Comparison of ENCODE assay signal across 8 cellular contexts in the genomic region with DNA sequence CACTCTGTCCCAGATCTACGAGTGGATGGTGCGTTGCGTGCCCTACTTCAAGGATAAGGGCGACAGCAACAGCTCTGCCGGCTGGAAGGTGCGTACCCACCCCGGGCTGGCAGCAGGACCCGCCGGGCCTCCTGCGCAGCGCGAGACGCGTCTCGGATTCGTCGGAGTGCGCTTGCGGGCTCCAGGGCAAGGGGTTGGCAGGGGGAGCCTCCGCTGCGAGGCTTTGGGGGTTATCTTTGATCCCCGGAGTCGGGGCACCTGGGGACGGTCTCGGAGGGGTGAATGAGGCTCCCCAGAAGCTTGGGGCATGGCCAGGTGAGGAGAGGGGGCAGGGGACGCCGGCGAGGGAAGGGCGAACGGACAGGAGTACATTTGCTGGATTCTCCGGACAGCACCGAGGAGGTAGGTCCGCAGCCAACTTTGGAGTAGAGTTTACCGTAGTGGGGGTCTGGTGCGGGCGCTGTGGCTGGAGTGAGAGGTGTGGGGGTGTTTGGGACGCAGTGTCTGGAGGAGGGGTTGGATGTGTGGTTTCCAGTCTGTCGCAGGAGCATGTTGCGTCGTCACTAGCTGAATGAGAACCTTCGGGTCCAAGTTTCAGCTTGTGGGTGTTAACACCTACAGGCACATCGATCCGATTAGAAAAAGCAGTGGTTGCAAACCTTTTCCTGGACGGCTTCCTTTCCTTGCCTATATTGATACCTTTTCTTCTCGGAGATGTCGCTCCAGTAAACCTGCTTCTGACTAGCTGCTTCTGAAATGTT. TPM values are rescaled to one million over a fixed set of nuclear protein-coding genes. Genes with fewer than 3 reads are reported as not detected.
DNase-seq lines count a peak whose midpoint lies in the region; ATAC-seq and TF ChIP-seq lines count a peak whose summit lies in the region.

No MANE protein-coding gene starts in this region.

- intact Hi-C loops in heart right ventricle (cut with DNase I): loop anchor here in 8 of 10 donors (2.0 to 10.0 kb wide), 6 partner anchors 53 to 220 kb away; no protein-coding TSS in a partner anchor

- 3 to 11% methylated on average over 46 of the region's 46 CpGs for WGBS in heart right ventricle, 2 donors

- H3K36me3 ChIP-seq in heart right ventricle (peaks cover 0 to 8% (median 0%) of the 10 kb centered on the region in 9 donors), rectal smooth muscle tissue (ENCODE audit: control insufficient read depth, insufficient read depth, low read length) (peaks cover 2% of the 10 kb centered on the region)

- CTCF ChIA-PET in activated naive CD4-positive, alpha-beta T cell treated with anti-CD3 and anti-CD28 coated beads, Interleukin-2, amount 10 ng/mL, durations not matched to agents 7 days and 5 days (lab: Charles Lee): interaction anchor here (0.7 kb wide), 1 partner anchor 40 kb away, joined by 3 read pairs; no protein-coding TSS in a partner anchor
- CTCF ChIA-PET in activated CD4-positive, alpha-beta memory T cell treated with anti-CD3 and anti-CD28 coated beads, Interleukin-2, amount 10 ng/mL, durations not matched to agents 7 days and 5 days (lab: Charles Lee): no interaction called here

- no peak for DNase-seq in activated naive CD4-positive, alpha-beta T cell treated with anti-CD3 and anti-CD28 coated beads, Interleukin-2, amount 10 ng/mL, durations not matched to agents 7 days and 5 days
- no peak for DNase-seq in activated naive CD4-positive, alpha-beta T cell treated with anti-CD3 and anti-CD28 coated beads, Interleukin-2, amount 50 U/mL, for 72 hours (ENCODE audit: low spot score in 2 of 2)
- no peak for DNase-seq in activated CD4-positive, alpha-beta memory T cell treated with anti-CD3 and anti-CD28 coated beads, Interleukin-2, amount 10 ng/mL, durations not matched to agents 7 days and 5 days
- DNase-seq in heart right ventricle: peak; percentile 29 to 48
- no peak for DNase-seq in LoVo (ENCODE audit: low spot score)
- DNase-seq in NCI-H2107 treated with DMSO at 0.1 percent for 48 hours (lab: John Stamatoyannopoulos, UW; ENCODE audit: unreplicated experiment): no peak

- no peak for TF ChIP-seq CTCF in heart right ventricle (IDR thresholded peaks at IDR 0.05)

- no peaks in the 10 kb centered on the region for H3K9me3 Mint-ChIP-seq in activated naive CD4-positive, alpha-beta T cell treated with anti-CD3 and anti-CD28 coated beads, Interleukin-2, amount 10 ng/mL, durations not matched to agents 7 days and 5 days
- H3K9me3 Mint-ChIP-seq in activated naive CD4-positive, alpha-beta T cell treated with anti-CD3 and anti-CD28 coated beads, Interleukin-2, amount 50 U/mL, for 72 hours: no peaks in the 10 kb centered on the region
- H3K9me3 Mint-ChIP-seq in activated CD4-positive, alpha-beta memory T cell treated with anti-CD3 and anti-CD28 coated beads, Interleukin-2, amount 10 ng/mL, durations not matched to agents 7 days and 5 days: no peaks in the 10 kb centered on the region

- peak overlapping the region; percentile 75 to 97 (median 93) for H3K4me3 ChIP-seq in heart right ventricle
- peak overlapping the region; percentile 96 for H3K4me3 ChIP-seq in rectal smooth muscle tissue (ENCODE audit: low read length)

- POLR2A ChIA-PET in activated CD4-positive, alpha-beta memory T cell treated with anti-CD3 and anti-CD28 coated beads, Interleukin-2, amount 10 ng/mL, durations not matched to agents 7 days and 5 days (lab: Charles Lee): interaction anchor here (0.8 to 1.3 kb wide), 2 partner anchors 16 to 304 kb away, joined by 3 read pairs; no protein-coding TSS in a partner anchor

- H3K4me3 Mint-ChIP-seq in activated naive CD4-positive, alpha-beta T cell treated with anti-CD3 and anti-CD28 coated beads, Interleukin-2, amount 10 ng/mL, durations not matched to agents 7 days and 5 days: peak overlapping the region; percentile 65
- peak overlapping the region; percentile 65 for H3K4me3 Mint-ChIP-seq in activated CD4-positive, alpha-beta memory T cell treated with anti-CD3 and anti-CD28 coated beads, Interleukin-2, amount 10 ng/mL, durations not matched to agents 7 days and 5 days

- H3K36me3 Mint-ChIP-seq in activated naive CD4-positive, alpha-beta T cell treated with anti-CD3 and anti-CD28 coated beads, Interleukin-2, amount 10 ng/mL, durations not matched to agents 7 days and 5 days: peaks cover 23% of the 10 kb centered on the region
- H3K36me3 Mint-ChIP-seq in activated naive CD4-positive, alpha-beta T cell treated with anti-CD3 and anti-CD28 coated beads, Interleukin-2, amount 50 U/mL, for 72 hours: peaks cover 0 to 8% of the 10 kb centered on the region in 2 donors
- peaks cover 25% of the 10 kb centered on the region for H3K36me3 Mint-ChIP-seq in activated CD4-positive, alpha-beta memory T cell treated with anti-CD3 and anti-CD28 coated beads, Interleukin-2, amount 10 ng/mL, durations not matched to agents 7 days and 5 days (ENCODE audit: low read depth)

- no peaks in the 10 kb centered on the region for H3K9me3 ChIP-seq in heart right ventricle

- H3K9ac ChIP-seq in rectal smooth muscle tissue (ENCODE audit: low read length): peak overlapping the region; percentile 26

- H3K27ac ChIP-seq in heart right ventricle (peak overlapping the region; percentile 96 to 100 (median 99)), rectal smooth muscle tissue (ENCODE audit: low read depth, low read length) (peak overlapping the region; percentile 100)

- peak overlapping the region; percentile 70 for H3K27ac Mint-ChIP-seq in activated naive CD4-positive, alpha-beta T cell treated with anti-CD3 and anti-CD28 coated beads, Interleukin-2, amount 10 ng/mL, durations not matched to agents 7 days and 5 days
- H3K27ac Mint-ChIP-seq in activated naive CD4-positive, alpha-beta T cell treated with anti-CD3 and anti-CD28 coated beads, Interleukin-2, amount 50 U/mL, for 72 hours: peak overlapping the region in 1 of 2 donors; percentile 14
- no peak overlapping the region for H3K27ac Mint-ChIP-seq in activated CD4-positive, alpha-beta memory T cell treated with anti-CD3 and anti-CD28 coated beads, Interleukin-2, amount 10 ng/mL, durations not matched to agents 7 days and 5 days

- no peak for ATAC-seq in activated naive CD4-positive, alpha-beta T cell treated with anti-CD3 and anti-CD28 coated beads, Interleukin-2, amount 50 U/mL, for 72 hours
- no peak for ATAC-seq in heart right ventricle
- no peak for ATAC-seq in HG03108 (IDR thresholded peaks at IDR 0.05; ENCODE audit: unreplicated experiment)

- H3K27me3 Mint-ChIP-seq in activated naive CD4-positive, alpha-beta T cell treated with anti-CD3 and anti-CD28 coated beads, Interleukin-2, amount 10 ng/mL, durations not matched to agents 7 days and 5 days: peaks cover 27% of the 10 kb centered on the region
- H3K27me3 Mint-ChIP-seq in activated CD4-positive, alpha-beta memory T cell treated with anti-CD3 and anti-CD28 coated beads, Interleukin-2, amount 10 ng/mL, durations not matched to agents 7 days and 5 days: peaks cover 5% of the 10 kb centered on the region

- no peaks in the 10 kb centered on the region for H3K27me3 ChIP-seq in heart right ventricle
- H3K27me3 ChIP-seq in rectal smooth muscle tissue (ENCODE audit: control insufficient read depth, insufficient read depth, low read length): no peaks in the 10 kb centered on the region

- H3K4me1 Mint-ChIP-seq in activated naive CD4-positive, alpha-beta T cell treated with anti-CD3 and anti-CD28 coated beads, Interleukin-2, amount 10 ng/mL, durations not matched to agents 7 days and 5 days: peaks cover 54% of the 10 kb centered on the region
- peaks cover 56% of the 10 kb centered on the region for H3K4me1 Mint-ChIP-seq in activated CD4-positive, alpha-beta memory T cell treated with anti-CD3 and anti-CD28 coated beads, Interleukin-2, amount 10 ng/mL, durations not matched to agents 7 days and 5 days

- H3K4me1 ChIP-seq in heart right ventricle: peaks cover 12 to 57% (median 48%) of the 10 kb centered on the region in 9 donors
- peaks cover 38% of the 10 kb centered on the region for H3K4me1 ChIP-seq in rectal smooth muscle tissue (ENCODE audit: control insufficient read depth, insufficient read depth, low read length)

RNA-seq across cellular contexts. Expression of gene FOXO3, which starts 1.2 kb away (rescaled TPM):
- total RNA-seq in activated naive CD4-positive, alpha-beta T cell treated with anti-CD3 and anti-CD28 coated beads, Interleukin-2, amount 50 U/mL, for 72 hours: 1 to 10 TPM; 2.1 to 4.8 TPM
- 10 to 100 TPM; 19.1 to 19.3 TPM for total RNA-seq in activated CD4-positive, alpha-beta memory T cell treated with anti-CD3 and anti-CD28 coated beads, Interleukin-2, amount 10 ng/mL, durations not matched to agents 7 days and 5 days
- 10 to 100 TPM; 29.4 to 52.6 (median 37.7) TPM for total RNA-seq in heart right ventricle
- polyA plus RNA-seq in heart right ventricle: 10 to 100 TPM; 16.8 to 19.3 TPM

Comparison
In these comparisons a context has a peak if more than half of its experiments do, and no peak if none do; other contexts are left out.
1. DNase-seq: peak in heart right ventricle (2 of 2); none in activated naive CD4-positive, alpha-beta T cell treated with anti-CD3 and anti-CD28 coated beads, Interleukin-2, amount 10 ng/mL, durations not matched to agents 7 days and 5 days (single experiment), activated naive CD4-positive, alpha-beta T cell treated with anti-CD3 and anti-CD28 coated beads, Interleukin-2, amount 50 U/mL, for 72 hours (0 of 2), activated CD4-positive, alpha-beta memory T cell treated with anti-CD3 and anti-CD28 coated beads, Interleukin-2, amount 10 ng/mL, durations not matched to agents 7 days and 5 days (single experiment), LoVo (single experiment) and NCI-H2107 treated with DMSO at 0.1 percent for 48 hours (single experiment).